Comparison of ENCODE assay signal across 19 cellular contexts in the genomic region with DNA sequence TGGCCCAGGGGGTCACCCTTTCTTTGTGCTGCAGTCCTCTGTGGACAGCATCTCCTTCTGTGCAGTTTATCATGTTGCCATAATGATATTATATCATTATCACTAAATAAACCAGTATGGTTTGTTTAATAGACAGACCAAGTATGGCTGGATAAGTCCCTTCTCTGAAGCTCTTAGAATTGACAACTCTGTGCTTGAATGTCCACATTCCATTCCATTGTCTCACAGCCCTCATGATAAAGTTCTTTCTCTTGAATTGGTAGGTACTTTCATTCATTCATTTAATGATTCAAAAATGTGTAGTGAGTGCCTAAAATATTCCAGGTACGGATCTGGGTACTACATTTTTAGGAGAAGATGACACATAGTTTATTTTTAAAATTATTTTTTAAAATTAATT. TPM values are rescaled to one million over a fixed set of nuclear protein-coding genes. Genes with fewer than 3 reads are reported as not detected.
DNase-seq lines count a peak whose midpoint lies in the region; ATAC-seq and TF ChIP-seq lines count a peak whose summit lies in the region.
"Had no signal": no experiment of that assay in that cellular context is flagged by ENCODE, and none has a peak within 500 bp of the region (broad histone marks: within the 10 kb centered on the region; RNA-seq: fewer than 3 reads in every experiment).

No MANE protein-coding gene starts in this region.

- peaks cover 90% of the 10 kb centered on the region for H3K36me3 ChIP-seq in RWPE2 (ENCODE audit: low read depth)

- DNase-seq in activated naive CD8-positive, alpha-beta T cell treated with anti-CD3 and anti-CD28 coated beads for 36 hours = no peak
- DNase-seq in activated naive CD8-positive, alpha-beta T cell treated with anti-CD3 and anti-CD28 coated beads, Interleukin-2, amount 50 U/mL, for 24 hours = no peak
- DNase-seq in RWPE2 (ENCODE audit: low spot score) = no peak
- peak; percentile 38 for DNase-seq in fibroblast of pulmonary artery (ENCODE audit: low read depth)
- no peak for DNase-seq in type B pancreatic cell (ENCODE audit: extremely low spot score, unreplicated experiment)
- DNase-seq in mesothelial cell of epicardium (ENCODE audit: low spot score in 2 of 2, unreplicated experiment in 2 of 2) = no peak
- DNase-seq in activated T-cell treated with anti-CD3 and anti-CD28 coated beads for 4 hours = no peak
- DNase-seq: COR-L47, DMS53, GDM1, NCI-H1436, NCI-H2029 treated with DMSO at 0.1 percent for 48 hours, NCI-H2227 treated with DMSO at 0.1 percent for 48 hours, NCI-H526, SHP77 had no signal

- H3K4me3 Mint-ChIP-seq in activated naive CD8-positive, alpha-beta T cell treated with anti-CD3 and anti-CD28 coated beads for 36 hours = no peak overlapping the region
- no peak overlapping the region for H3K4me3 Mint-ChIP-seq in activated naive CD8-positive, alpha-beta T cell treated with anti-CD3 and anti-CD28 coated beads, Interleukin-2, amount 50 U/mL, for 24 hours
- H3K4me3 Mint-ChIP-seq in type B pancreatic cell = peak overlapping the region; percentile 51
- H3K4me3 Mint-ChIP-seq in mesothelial cell of epicardium = no peak overlapping the region

- H3K36me3 Mint-ChIP-seq in activated naive CD8-positive, alpha-beta T cell treated with anti-CD3 and anti-CD28 coated beads for 36 hours = peaks cover 22% of the 10 kb centered on the region
- H3K36me3 Mint-ChIP-seq in activated naive CD8-positive, alpha-beta T cell treated with anti-CD3 and anti-CD28 coated beads, Interleukin-2, amount 50 U/mL, for 24 hours (ENCODE audit: low read depth) = peaks cover 26% of the 10 kb centered on the region
- peaks cover 22% of the 10 kb centered on the region for H3K36me3 Mint-ChIP-seq in type B pancreatic cell
- H3K36me3 Mint-ChIP-seq in mesothelial cell of epicardium = peaks cover 47% of the 10 kb centered on the region

- peak overlapping the region; percentile 24 for H3K27ac ChIP-seq in RWPE2 (ENCODE audit: poor library complexity, severe bottlenecking)
- H3K27ac ChIP-seq: 22Rv1, C4-2B had no signal

- peak overlapping the region; percentile 25 for H3K27ac Mint-ChIP-seq in activated naive CD8-positive, alpha-beta T cell treated with anti-CD3 and anti-CD28 coated beads for 36 hours
- no peak overlapping the region for H3K27ac Mint-ChIP-seq in activated naive CD8-positive, alpha-beta T cell treated with anti-CD3 and anti-CD28 coated beads, Interleukin-2, amount 50 U/mL, for 24 hours
- H3K27ac Mint-ChIP-seq in type B pancreatic cell (peak overlapping the region; percentile 81), mesothelial cell of epicardium (no peak overlapping the region)

- no peaks in the 10 kb centered on the region for H3K27me3 Mint-ChIP-seq in activated naive CD8-positive, alpha-beta T cell treated with anti-CD3 and anti-CD28 coated beads for 36 hours
- H3K27me3 Mint-ChIP-seq in activated naive CD8-positive, alpha-beta T cell treated with anti-CD3 and anti-CD28 coated beads, Interleukin-2, amount 50 U/mL, for 24 hours = no peaks in the 10 kb centered on the region
- H3K27me3 Mint-ChIP-seq in type B pancreatic cell (no peaks in the 10 kb centered on the region), mesothelial cell of epicardium (ENCODE audit: low read depth) (no peaks in the 10 kb centered on the region)

- H3K9me3 ChIP-seq in RWPE2 (ENCODE audit: severe bottlenecking) = no peaks in the 10 kb centered on the region

- no peaks in the 10 kb centered on the region for H3K9me3 Mint-ChIP-seq in activated naive CD8-positive, alpha-beta T cell treated with anti-CD3 and anti-CD28 coated beads for 36 hours
- no peaks in the 10 kb centered on the region for H3K9me3 Mint-ChIP-seq in activated naive CD8-positive, alpha-beta T cell treated with anti-CD3 and anti-CD28 coated beads, Interleukin-2, amount 50 U/mL, for 24 hours
- H3K9me3 Mint-ChIP-seq in type B pancreatic cell (peaks cover 6% of the 10 kb centered on the region), mesothelial cell of epicardium (no peaks in the 10 kb centered on the region)

- TF ChIP-seq CTCF in RWPE2 (IDR thresholded peaks at IDR 0.05; ENCODE audit: poor library complexity, severe bottlenecking) (no peak), fibroblast of pulmonary artery (IDR thresholded peaks at IDR 0.05; ENCODE audit: low read length, missing control alignments) (no peak), type B pancreatic cell (conservative IDR thresholded peaks at IDR 0.05) (no peak), mesothelial cell of epicardium (IDR thresholded peaks at IDR 0.05; ENCODE audit: unreplicated experiment) (no peak)

- no peaks in the 10 kb centered on the region for H3K27me3 ChIP-seq in RWPE2 (ENCODE audit: insufficient read depth, poor library complexity, severe bottlenecking)

- no peak overlapping the region for H3K4me3 ChIP-seq in RWPE2 (ENCODE audit: severe bottlenecking)
- no peak overlapping the region for H3K4me3 ChIP-seq in fibroblast of pulmonary artery (replicated peaks; ENCODE audit: low read depth, low read length)

- no peak for ATAC-seq in activated naive CD8-positive, alpha-beta T cell treated with anti-CD3 and anti-CD28 coated beads, Interleukin-2, amount 50 U/mL, for 24 hours
- ATAC-seq in RWPE2 (ENCODE audit: low read depth) (peak; percentile 63), HG03175 (IDR thresholded peaks at IDR 0.05; ENCODE audit: unreplicated experiment) (no peak)
- ATAC-seq: SK-N-SH treated with all-trans-retinoic acid at 6 μM for 48 hours had no signal

- H3K4me1 ChIP-seq in RWPE2 (ENCODE audit: insufficient read depth, poor library complexity, severe bottlenecking) = peaks cover 3% of the 10 kb centered on the region

- peaks cover 5% of the 10 kb centered on the region for H3K4me1 Mint-ChIP-seq in activated naive CD8-positive, alpha-beta T cell treated with anti-CD3 and anti-CD28 coated beads for 36 hours
- peaks cover 6% of the 10 kb centered on the region for H3K4me1 Mint-ChIP-seq in activated naive CD8-positive, alpha-beta T cell treated with anti-CD3 and anti-CD28 coated beads, Interleukin-2, amount 50 U/mL, for 24 hours
- peaks cover 5% of the 10 kb centered on the region for H3K4me1 Mint-ChIP-seq in type B pancreatic cell (ENCODE audit: unreplicated experiment)
- H3K4me1 Mint-ChIP-seq in mesothelial cell of epicardium = no peaks in the 10 kb centered on the region

RNA-seq across cellular contexts. Expression of gene RPS6KA4, which starts 7.8 kb away (rescaled TPM):
- 10 to 100 TPM; 20.3 to 24.5 TPM for total RNA-seq in activated naive CD8-positive, alpha-beta T cell treated with anti-CD3 and anti-CD28 coated beads for 36 hours
- total RNA-seq in type B pancreatic cell (ENCODE audit: low replicate concordance) (26.4 and 49.8 TPM in 2 replicates), mesothelial cell of epicardium (27.6 to 30.1 TPM (median 30.1 TPM) in 3 replicates)

RNA-seq across cellular contexts. Expression of gene CCDC88B, which starts 26.7 kb away (rescaled TPM):
- total RNA-seq in activated naive CD8-positive, alpha-beta T cell treated with anti-CD3 and anti-CD28 coated beads for 36 hours = 10 to 100 TPM; 73.5 to 74.5 TPM
- total RNA-seq in type B pancreatic cell (ENCODE audit: low replicate concordance) (2.8 and 3.1 TPM in 2 replicates), mesothelial cell of epicardium (10.1 to 12.0 TPM (median 11.5 TPM) in 3 replicates)

RNA-seq across cellular contexts. Expression of gene PRDX5, which starts 48.8 kb away (rescaled TPM):
- total RNA-seq in activated naive CD8-positive, alpha-beta T cell treated with anti-CD3 and anti-CD28 coated beads for 36 hours = 100 to 1,000 TPM; 111 to 116 TPM
- total RNA-seq in type B pancreatic cell (ENCODE audit: low replicate concordance) (166 and 227 TPM in 2 replicates), mesothelial cell of epicardium (134 to 139 TPM (median 139 TPM) in 3 replicates)

RNA-seq across cellular contexts. Expression of gene TRMT112, which starts 49.4 kb away (rescaled TPM):
- 100 to 1,000 TPM; 235 to 248 TPM for total RNA-seq in activated naive CD8-positive, alpha-beta T cell treated with anti-CD3 and anti-CD28 coated beads for 36 hours
- total RNA-seq in type B pancreatic cell (ENCODE audit: low replicate concordance) = 160 and 198 TPM in 2 replicates
- 178 to 201 TPM (median 184 TPM) in 3 replicates for total RNA-seq in mesothelial cell of epicardium

Comparison
In these comparisons a context has a peak if more than half of its experiments do, and no peak if none do; other contexts are left out.
1. H3K27ac Mint-ChIP-seq: peak in activated naive CD8-positive, alpha-beta T cell treated with anti-CD3 and anti-CD28 coated beads for 36 hours (single experiment) and type B pancreatic cell (single experiment); none in activated naive CD8-positive, alpha-beta T cell treated with anti-CD3 and anti-CD28 coated beads, Interleukin-2, amount 50 U/mL, for 24 hours (single experiment) and mesothelial cell of epicardium (single experiment).